ENCODE assay signal across 1 cellular context in genomic region chr18:24536326-24536725, GRCh38.
TF ChIP-seq lines count a peak whose summit lies in the region.

No MANE protein-coding gene starts in this region.

TF ChIP-seq in WTC11, 78 proteins besides CTCF, POLR2A, EP300 and RAD21 (continued from another document):
- TF ChIP-seq ZNF532 (CRISPR knock-in tag; IDR thresholded peaks at IDR 0.05; ENCODE audit: borderline replicate concordance): no peak
- TF ChIP-seq NFE2L1 (CRISPR knock-in tag; IDR thresholded peaks at IDR 0.05): no peak
- no peak for TF ChIP-seq ATF6 (CRISPR knock-in tag; IDR thresholded peaks at IDR 0.05)
- no peak for TF ChIP-seq ZNF232 (CRISPR knock-in tag; IDR thresholded peaks at IDR 0.05)
- TF ChIP-seq, protein P1, sequence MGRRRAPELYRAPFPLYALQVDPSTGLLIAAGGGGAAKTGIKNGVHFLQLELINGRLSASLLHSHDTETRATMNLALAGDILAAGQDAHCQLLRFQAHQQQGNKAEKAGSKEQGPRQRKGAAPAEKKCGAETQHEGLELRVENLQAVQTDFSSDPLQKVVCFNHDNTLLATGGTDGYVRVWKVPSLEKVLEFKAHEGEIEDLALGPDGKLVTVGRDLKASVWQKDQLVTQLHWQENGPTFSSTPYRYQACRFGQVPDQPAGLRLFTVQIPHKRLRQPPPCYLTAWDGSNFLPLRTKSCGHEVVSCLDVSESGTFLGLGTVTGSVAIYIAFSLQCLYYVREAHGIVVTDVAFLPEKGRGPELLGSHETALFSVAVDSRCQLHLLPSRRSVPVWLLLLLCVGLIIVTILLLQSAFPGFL (CRISPR knock-in tag; IDR thresholded peaks at IDR 0.05; ENCODE audit: borderline replicate concordance): no peak
- no peak for TF ChIP-seq NFATC4 (CRISPR knock-in tag; IDR thresholded peaks at IDR 0.05)
- TF ChIP-seq, protein P2, sequence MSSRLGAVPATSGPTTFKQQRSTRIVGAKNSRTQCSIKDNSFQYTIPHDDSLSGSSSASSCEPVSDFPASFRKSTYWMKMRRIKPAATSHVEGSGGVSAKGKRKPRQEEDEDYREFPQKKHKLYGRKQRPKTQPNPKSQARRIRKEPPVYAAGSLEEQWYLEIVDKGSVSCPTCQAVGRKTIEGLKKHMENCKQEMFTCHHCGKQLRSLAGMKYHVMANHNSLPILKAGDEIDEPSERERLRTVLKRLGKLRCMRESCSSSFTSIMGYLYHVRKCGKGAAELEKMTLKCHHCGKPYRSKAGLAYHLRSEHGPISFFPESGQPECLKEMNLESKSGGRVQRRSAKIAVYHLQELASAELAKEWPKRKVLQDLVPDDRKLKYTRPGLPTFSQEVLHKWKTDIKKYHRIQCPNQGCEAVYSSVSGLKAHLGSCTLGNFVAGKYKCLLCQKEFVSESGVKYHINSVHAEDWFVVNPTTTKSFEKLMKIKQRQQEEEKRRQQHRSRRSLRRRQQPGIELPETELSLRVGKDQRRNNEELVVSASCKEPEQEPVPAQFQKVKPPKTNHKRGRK (CRISPR knock-in tag; IDR thresholded peaks at IDR 0.05; ENCODE audit: borderline replicate concordance): no peak
TF ChIP-seq in WTC11: peak in this region for 0.
